In the genomic region with DNA sequence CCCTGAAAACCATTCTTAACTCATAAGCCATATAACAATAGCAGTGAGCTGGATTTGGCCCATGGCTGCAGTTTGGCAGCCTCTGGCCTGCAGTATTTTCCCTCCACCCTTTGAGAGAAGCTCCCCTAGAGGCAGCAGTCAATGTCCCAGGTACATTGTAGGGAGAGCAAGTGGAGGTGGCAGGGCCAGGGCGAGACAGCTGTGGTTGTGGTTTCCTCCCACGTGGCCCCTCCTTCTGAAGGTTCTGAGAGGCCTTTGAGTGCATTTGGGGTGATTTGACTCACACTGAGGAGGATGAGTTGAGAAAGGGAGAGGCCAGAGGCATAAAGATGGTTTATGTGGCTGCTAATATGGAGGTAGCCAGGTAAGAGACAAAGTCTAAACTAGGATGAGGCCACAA, we compare ENCODE assay signal across 9 cellular contexts. TPM values are rescaled to one million over a fixed set of nuclear protein-coding genes. Genes with fewer than 3 reads are reported as not detected.
DNase-seq lines count a peak whose midpoint lies in the region; ATAC-seq and TF ChIP-seq lines count a peak whose summit lies in the region.
"Had no signal": no experiment of that assay in that cellular context is flagged by ENCODE, and none has a peak within 500 bp of the region (broad histone marks: within the 10 kb centered on the region; RNA-seq: fewer than 3 reads in every experiment).

No MANE protein-coding gene starts in this region.

- intact Hi-C loops in activated T-helper 2 cell treated with anti-CD3 and anti-CD28 coated beads, Interferon-gamma antibody, Interleukin-2, Interleukin-4, amounts not matched to agents 10 μg/mL and 5 μg/mL and 100 μg/mL, durations not matched to agents 14 hours and 24 hours and 36 hours (cut with micrococcal nuclease) = loop anchor here (5.0 kb wide), 1 partner anchor 46 kb away; a partner anchor contains a TSS

- peaks cover 11% of the 10 kb centered on the region for H3K4me1 Mint-ChIP-seq in activated T-helper 2 cell treated with anti-CD3 and anti-CD28 coated beads, Interferon-gamma antibody, Interleukin-2, Interleukin-4, amounts not matched to agents 10 μg/mL and 5 μg/mL and 100 μg/mL, durations not matched to agents 14 hours and 24 hours and 36 hours (ENCODE audit: low read depth)
- peaks cover 0 to 5% of the 10 kb centered on the region in 2 donors for H3K4me1 Mint-ChIP-seq in stimulated activated naive B cell treated with anti-CD40 and anti-IgM and Interleukin-4, amounts not matched to agents 10 μg/mL and 1 μg/mL and 100 μg/mL, for 72 hours

- H3K27me3 Mint-ChIP-seq in activated T-helper 2 cell treated with anti-CD3 and anti-CD28 coated beads, Interferon-gamma antibody, Interleukin-2, Interleukin-4, amounts not matched to agents 10 μg/mL and 5 μg/mL and 100 μg/mL, durations not matched to agents 14 hours and 24 hours and 36 hours (ENCODE audit: low read depth) = peaks cover 57% of the 10 kb centered on the region
- H3K27me3 Mint-ChIP-seq in stimulated activated naive B cell treated with anti-CD40 and anti-IgM and Interleukin-4, amounts not matched to agents 10 μg/mL and 1 μg/mL and 100 μg/mL, for 72 hours = peaks cover 33 to 55% of the 10 kb centered on the region in 2 donors

- H2AFZ ChIP-seq in GM23248 = no peak overlapping the region

- H3K27ac Mint-ChIP-seq in activated T-helper 2 cell treated with anti-CD3 and anti-CD28 coated beads, Interferon-gamma antibody, Interleukin-2, Interleukin-4, amounts not matched to agents 10 μg/mL and 5 μg/mL and 100 μg/mL, durations not matched to agents 14 hours and 24 hours and 36 hours = peak overlapping the region; percentile 26
- no peak overlapping the region for H3K27ac Mint-ChIP-seq in stimulated activated naive B cell treated with anti-CD40 and anti-IgM and Interleukin-4, amounts not matched to agents 10 μg/mL and 1 μg/mL and 100 μg/mL, for 72 hours
- H3K27ac Mint-ChIP-seq: dendritic cell treated with granulocyte-macrophage colony-stimulating factor and Interleukin-4, amounts not matched to agents 40 ng/mL and 50 ng/mL, for 4 days had no signal

- H3K9me2 ChIP-seq in GM23248 (ENCODE audit: insufficient read depth) = no peaks in the 10 kb centered on the region

- H3F3A ChIP-seq in GM23248 (ENCODE audit: insufficient read depth) = no peaks in the 10 kb centered on the region

- H3K36me3 ChIP-seq in GM23248 (ENCODE audit: low read depth) = no peaks in the 10 kb centered on the region

- H3K9me3 ChIP-seq in GM23248 (ENCODE audit: low read depth) = no peaks in the 10 kb centered on the region

- H3K27ac ChIP-seq in GM23248 = no peak overlapping the region

- H3K4me2 ChIP-seq in GM23248 (ENCODE audit: unreplicated experiment) = no peak overlapping the region

- H3K4me1 ChIP-seq in GM23248 (ENCODE audit: insufficient read depth) = no peaks in the 10 kb centered on the region

- H4K20me1 ChIP-seq in GM23248 (ENCODE audit: insufficient read depth) = no peaks in the 10 kb centered on the region

- no peak overlapping the region for H3K9ac ChIP-seq in GM23248

- H3K79me2 ChIP-seq in GM23248 (ENCODE audit: insufficient read depth) = no peaks in the 10 kb centered on the region

- TF ChIP-seq CTCF in GM20000 (IDR thresholded peaks at IDR 0.05; ENCODE audit: extremely low read depth, missing control alignments) = no peak

- no peak overlapping the region for H3K4me3 ChIP-seq in GM23248
- H3K4me3 ChIP-seq: K562 had no signal

- H3K4me3 Mint-ChIP-seq in activated T-helper 2 cell treated with anti-CD3 and anti-CD28 coated beads, Interferon-gamma antibody, Interleukin-2, Interleukin-4, amounts not matched to agents 10 μg/mL and 5 μg/mL and 100 μg/mL, durations not matched to agents 14 hours and 24 hours and 36 hours (ENCODE audit: low read depth) = no peak overlapping the region
- no peak overlapping the region for H3K4me3 Mint-ChIP-seq in stimulated activated naive B cell treated with anti-CD40 and anti-IgM and Interleukin-4, amounts not matched to agents 10 μg/mL and 1 μg/mL and 100 μg/mL, for 72 hours
- H3K4me3 Mint-ChIP-seq: dendritic cell treated with granulocyte-macrophage colony-stimulating factor and Interleukin-4, amounts not matched to agents 40 ng/mL and 50 ng/mL, for 4 days had no signal

- no peaks in the 10 kb centered on the region for H3K36me3 Mint-ChIP-seq in activated T-helper 2 cell treated with anti-CD3 and anti-CD28 coated beads, Interferon-gamma antibody, Interleukin-2, Interleukin-4, amounts not matched to agents 10 μg/mL and 5 μg/mL and 100 μg/mL, durations not matched to agents 14 hours and 24 hours and 36 hours (ENCODE audit: low read depth)
- H3K36me3 Mint-ChIP-seq in stimulated activated naive B cell treated with anti-CD40 and anti-IgM and Interleukin-4, amounts not matched to agents 10 μg/mL and 1 μg/mL and 100 μg/mL, for 72 hours = no peaks in the 10 kb centered on the region

- 0% methylated on average over 2 of the region's 2 CpGs for WGBS in GM23248 (ENCODE audit: low coverage in 1 of 2, low lambda C conversion rate in 2 of 2, missing lambda C conversion rate in 2 of 2), 2 experiments

- DNase-seq in GM20000 (ENCODE audit: low spot score) (peak; percentile 70), ACHN (no peak), anterior cingulate cortex (lab: John Stamatoyannopoulos, UW) (no peak), GM23248 (no peak)
- peak; percentile 62 for DNase-seq in activated T-helper 2 cell treated with anti-CD3 and anti-CD28 coated beads, Interferon-gamma antibody, Interleukin-2, Interleukin-4, amounts not matched to agents 10 μg/mL and 5 μg/mL and 100 μg/mL, durations not matched to agents 14 hours and 24 hours and 36 hours (ENCODE audit: low spot score)
- peak; percentile 33 for DNase-seq in stimulated activated naive B cell treated with anti-CD40 and anti-IgM and Interleukin-4, amounts not matched to agents 10 μg/mL and 1 μg/mL and 100 μg/mL, for 72 hours

- ATAC-seq in HG03460 (IDR thresholded peaks at IDR 0.05; ENCODE audit: unreplicated experiment) = peak; percentile 100
- peak; percentile 88 to 97 for ATAC-seq in stimulated activated naive B cell treated with anti-CD40 and anti-IgM and Interleukin-4, amounts not matched to agents 10 μg/mL and 1 μg/mL and 100 μg/mL, for 72 hours (replicated peaks)
- ATAC-seq: K562 had no signal

- H3K9me3 Mint-ChIP-seq in activated T-helper 2 cell treated with anti-CD3 and anti-CD28 coated beads, Interferon-gamma antibody, Interleukin-2, Interleukin-4, amounts not matched to agents 10 μg/mL and 5 μg/mL and 100 μg/mL, durations not matched to agents 14 hours and 24 hours and 36 hours = no peaks in the 10 kb centered on the region
- peaks cover 0 to 6% of the 10 kb centered on the region in 2 donors for H3K9me3 Mint-ChIP-seq in stimulated activated naive B cell treated with anti-CD40 and anti-IgM and Interleukin-4, amounts not matched to agents 10 μg/mL and 1 μg/mL and 100 μg/mL, for 72 hours
- H3K9me3 Mint-ChIP-seq: dendritic cell treated with granulocyte-macrophage colony-stimulating factor and Interleukin-4, amounts not matched to agents 40 ng/mL and 50 ng/mL, for 4 days had no signal

- in situ Hi-C loops in ACHN (cut with HindIII; ENCODE audit: low pct_ligation_motif_present, low pct_unique_long_range_greater_than_20kb, low sequenced_read_pairs) (no loop called here), GM23248 (cut with MboI) (no loop called here)

- no peaks in the 10 kb centered on the region for H3K27me3 ChIP-seq in GM23248 (replicated peaks; ENCODE audit: insufficient read depth)

RNA-seq across cellular contexts. Expression of a gene that starts 45.5 kb away (rescaled TPM):
- 34.7 and 35.9 TPM in 2 replicates for total RNA-seq in activated T-helper 2 cell treated with anti-CD3 and anti-CD28 coated beads, Interferon-gamma antibody, Interleukin-2, Interleukin-4, amounts not matched to agents 10 μg/mL and 5 μg/mL and 100 μg/mL, durations not matched to agents 14 hours and 24 hours and 36 hours
- 27.6 and 42.1 TPM in 2 replicates for total RNA-seq in GM23248 (2014; rRNA removed; shearing (Covaris generic))
- 11.4 and 13.2 TPM in 2 replicates for polyA plus RNA-seq in GM23248 (2016; fragmentation: Nextera tagmentation; extraction: Ambion mirVana)

Comparison
In these comparisons a context has a peak if more than half of its experiments do, and no peak if none do; other contexts are left out.
1. DNase-seq: peak in GM20000 (single experiment), activated T-helper 2 cell treated with anti-CD3 and anti-CD28 coated beads, Interferon-gamma antibody, Interleukin-2, Interleukin-4, amounts not matched to agents 10 μg/mL and 5 μg/mL and 100 μg/mL, durations not matched to agents 14 hours and 24 hours and 36 hours (single experiment) and stimulated activated naive B cell treated with anti-CD40 and anti-IgM and Interleukin-4, amounts not matched to agents 10 μg/mL and 1 μg/mL and 100 μg/mL, for 72 hours (single experiment); none in ACHN (single experiment), anterior cingulate cortex (0 of 58) and GM23248 (single experiment).